8 cellular contexts compared by ENCODE assay signal in the genomic region with DNA sequence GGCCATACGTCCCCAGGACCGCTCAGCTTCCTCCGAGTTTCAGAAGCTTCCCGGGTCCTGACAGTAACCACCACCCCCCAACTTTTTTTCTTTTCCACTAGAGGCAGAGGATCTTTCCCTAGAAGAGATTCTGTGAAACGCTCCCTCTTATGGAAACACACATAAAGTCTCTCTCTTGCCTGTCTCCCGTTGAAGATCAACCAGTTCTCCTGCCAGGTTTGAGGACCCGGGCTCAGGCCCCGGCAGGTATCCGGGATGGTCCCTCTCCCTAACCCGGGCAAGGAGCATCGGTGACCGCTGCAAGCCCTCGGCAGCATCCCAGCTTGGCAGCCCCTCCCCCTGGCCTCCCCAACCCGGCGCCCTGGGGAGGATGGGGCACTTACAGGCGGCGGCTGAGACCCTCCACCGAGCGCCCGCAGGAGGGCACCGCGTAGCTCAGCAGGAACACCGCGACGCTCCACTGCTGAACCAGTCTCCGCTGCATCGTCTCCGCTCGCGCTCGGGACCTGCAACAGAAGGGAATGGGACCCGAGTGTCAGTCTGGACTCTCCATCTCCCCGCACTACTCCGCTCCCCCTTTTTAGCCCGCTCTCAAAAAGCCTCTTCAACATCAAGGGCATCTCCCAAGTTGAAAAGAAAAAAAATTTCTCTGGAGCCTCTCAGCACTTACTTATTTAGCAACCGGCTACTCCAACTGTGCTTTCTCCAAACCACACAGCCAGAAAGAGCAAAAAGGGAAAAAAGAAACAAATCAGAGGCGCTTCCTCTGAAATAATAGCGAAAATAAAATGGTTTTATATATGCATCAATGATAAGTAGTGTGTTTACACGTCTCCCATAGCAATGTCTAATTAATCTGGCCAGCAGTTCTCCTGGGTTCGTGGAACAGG. TPM values are rescaled to one million over a fixed set of nuclear protein-coding genes. Genes with fewer than 3 reads are reported as not detected.
DNase-seq lines count a peak whose midpoint lies in the region; ATAC-seq, FAIRE-seq and TF ChIP-seq lines count a peak whose summit lies in the region.

No MANE protein-coding gene starts in this region.

- H3K9ac ChIP-seq in Karpas-422 (ENCODE audit: low read length), result no peak overlapping the region

- H3K27ac ChIP-seq in Karpas-422 (ENCODE audit: low read length), result no peak overlapping the region

- ATAC-seq in SK-N-SH treated with all-trans-retinoic acid at 6 μM for 48 hours (peak; percentile 62), naive B cell (ENCODE audit: low read depth in 2 of 2) (no peak), HG03565 (IDR thresholded peaks at IDR 0.05; ENCODE audit: unreplicated experiment) (no peak)

- H3K4me3 ChIP-seq in epithelial cell of proximal tubule (ENCODE audit: low read depth, low read length) (peak overlapping the region; percentile 66), Karpas-422 (ENCODE audit: low read length) (no peak overlapping the region)

- no peaks in the 10 kb centered on the region for H3K79me2 ChIP-seq in Karpas-422 (ENCODE audit: low read length)

- H3K9me3 ChIP-seq in Karpas-422 (ENCODE audit: low read length), result no peaks in the 10 kb centered on the region

- no peak for TF ChIP-seq POLR2A in GM12891 (IDR thresholded peaks at IDR 0.05; ENCODE audit: low read depth, low read length)

- peaks cover 0 to 3% (median 0%) of the 10 kb centered on the region in 7 donors for H3K9me3 Mint-ChIP-seq in naive B cell

- peak overlapping the region; percentile 22 to 90 (median 80) for H3K4me3 Mint-ChIP-seq in naive B cell

- no peaks in the 10 kb centered on the region for H3K27me3 ChIP-seq in Karpas-422 (ENCODE audit: low read length)

- no peak for FAIRE-seq in GM12891 (lab: Jason Lieb, UNC)

- no peaks in the 10 kb centered on the region for H3K4me1 ChIP-seq in Karpas-422 (ENCODE audit: low read length)

- DNase-seq in activated naive CD4-positive, alpha-beta T cell treated with Interleukin-2 at 50 U/mL for 16 hours, result peak; percentile 3
- DNase-seq in activated naive CD4-positive, alpha-beta T cell treated with anti-CD3 and anti-CD28 coated beads, Interleukin-2, amount 50 U/mL, for 16 hours, result no peak
- no peak for DNase-seq in epithelial cell of proximal tubule (ENCODE audit: low read depth)
- no peak for DNase-seq in naive B cell
- DNase-seq in GM12891 (ENCODE audit: insufficient read length, low spot score), result no peak
- no peak for DNase-seq in Karpas-422

- H3K4me1 Mint-ChIP-seq in naive B cell, result peaks cover 11 to 25% (median 23%) of the 10 kb centered on the region in 3 donors

- H3K27me3 Mint-ChIP-seq in naive B cell, result peaks cover 69 to 78% (median 77%) of the 10 kb centered on the region in 3 donors

- H4K20me1 ChIP-seq in Karpas-422 (ENCODE audit: insufficient read depth, low read depth, low read length), result no peaks in the 10 kb centered on the region

- peak overlapping the region in 1 of 6 donors; percentile 26 for H3K27ac Mint-ChIP-seq in naive B cell

- no peak overlapping the region for H2AFZ ChIP-seq in Karpas-422 (ENCODE audit: low read length)

- H3K36me3 ChIP-seq in Karpas-422 (ENCODE audit: insufficient read depth, low read length), result no peaks in the 10 kb centered on the region

- H3K36me3 Mint-ChIP-seq in naive B cell, result peaks cover 0 to 9% of the 10 kb centered on the region in 2 donors

- TF ChIP-seq CTCF in epithelial cell of proximal tubule (conservative IDR thresholded peaks at IDR 0.05; ENCODE audit: low read depth, low read length), result peak; percentile 14

- no peak overlapping the region for H3K4me2 ChIP-seq in Karpas-422 (ENCODE audit: low read depth, low read length, poor library complexity, severe bottlenecking)

- H3K9me2 ChIP-seq in Karpas-422 (replicated peaks; ENCODE audit: insufficient read depth, low read length), result no peaks in the 10 kb centered on the region

TF ChIP-seq in SK-N-SH treated with all-trans-retinoic acid at 6 μM for 48 hours, 23 proteins besides CTCF, POLR2A, EP300 and RAD21:
- TF ChIP-seq, protein P1, sequence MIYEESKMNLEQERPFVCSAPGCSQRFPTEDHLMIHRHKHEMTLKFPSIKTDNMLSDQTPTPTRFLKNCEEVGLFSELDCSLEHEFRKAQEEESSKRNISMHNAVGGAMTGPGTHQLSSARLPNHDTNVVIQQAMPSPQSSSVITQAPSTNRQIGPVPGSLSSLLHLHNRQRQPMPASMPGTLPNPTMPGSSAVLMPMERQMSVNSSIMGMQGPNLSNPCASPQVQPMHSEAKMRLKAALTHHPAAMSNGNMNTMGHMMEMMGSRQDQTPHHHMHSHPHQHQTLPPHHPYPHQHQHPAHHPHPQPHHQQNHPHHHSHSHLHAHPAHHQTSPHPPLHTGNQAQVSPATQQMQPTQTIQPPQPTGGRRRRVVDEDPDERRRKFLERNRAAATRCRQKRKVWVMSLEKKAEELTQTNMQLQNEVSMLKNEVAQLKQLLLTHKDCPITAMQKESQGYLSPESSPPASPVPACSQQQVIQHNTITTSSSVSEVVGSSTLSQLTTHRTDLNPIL (CRISPR knock-in tag; IDR thresholded peaks at IDR 0.05; ENCODE audit: low read depth), result no peak
- TF ChIP-seq ESRRG (CRISPR knock-in tag; IDR thresholded peaks at IDR 0.05) (no peak), CSDC2 (CRISPR knock-in tag; IDR thresholded peaks at IDR 0.05) (no peak), ISL1 (CRISPR knock-in tag; IDR thresholded peaks at IDR 0.05) (no peak), ZNF565 (CRISPR knock-in tag; conservative IDR thresholded peaks at IDR 0.05; ENCODE audit: low read depth) (no peak), ZFP3 (CRISPR knock-in tag; IDR thresholded peaks at IDR 0.05) (no peak), TCF4 (CRISPR knock-in tag; IDR thresholded peaks at IDR 0.05; ENCODE audit: borderline replicate concordance) (no peak)
- TF ChIP-seq, protein P2, sequence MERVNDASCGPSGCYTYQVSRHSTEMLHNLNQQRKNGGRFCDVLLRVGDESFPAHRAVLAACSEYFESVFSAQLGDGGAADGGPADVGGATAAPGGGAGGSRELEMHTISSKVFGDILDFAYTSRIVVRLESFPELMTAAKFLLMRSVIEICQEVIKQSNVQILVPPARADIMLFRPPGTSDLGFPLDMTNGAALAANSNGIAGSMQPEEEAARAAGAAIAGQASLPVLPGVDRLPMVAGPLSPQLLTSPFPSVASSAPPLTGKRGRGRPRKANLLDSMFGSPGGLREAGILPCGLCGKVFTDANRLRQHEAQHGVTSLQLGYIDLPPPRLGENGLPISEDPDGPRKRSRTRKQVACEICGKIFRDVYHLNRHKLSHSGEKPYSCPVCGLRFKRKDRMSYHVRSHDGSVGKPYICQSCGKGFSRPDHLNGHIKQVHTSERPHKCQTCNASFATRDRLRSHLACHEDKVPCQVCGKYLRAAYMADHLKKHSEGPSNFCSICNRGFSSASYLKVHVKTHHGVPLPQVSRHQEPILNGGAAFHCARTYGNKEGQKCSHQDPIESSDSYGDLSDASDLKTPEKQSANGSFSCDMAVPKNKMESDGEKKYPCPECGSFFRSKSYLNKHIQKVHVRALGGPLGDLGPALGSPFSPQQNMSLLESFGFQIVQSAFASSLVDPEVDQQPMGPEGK (CRISPR knock-in tag; IDR thresholded peaks at IDR 0.05; ENCODE audit: borderline replicate concordance), result peak; percentile 55; the same call in 1 of the 2 replicates

TF ChIP-seq in GM12891, 5 proteins besides CTCF, POLR2A, EP300 and RAD21:
- no peak for TF ChIP-seq POLR2AphosphoS5 (IDR thresholded peaks at IDR 0.05; ENCODE audit: low read depth, low read length)
- TF ChIP-seq TAF1 (IDR thresholded peaks at IDR 0.05; ENCODE audit: low read depth, low read length), result no peak
- TF ChIP-seq PAX5 (IDR thresholded peaks at IDR 0.05; ENCODE audit: insufficient read depth, low read length, severe bottlenecking), result no peak
- TF ChIP-seq POU2F2 (IDR thresholded peaks at IDR 0.05; ENCODE audit: low read depth, low read length), result no peak
- TF ChIP-seq SPI1 (IDR thresholded peaks at IDR 0.05; ENCODE audit: low read depth, low read length), result no peak

RNA-seq across cellular contexts. Expression of gene PTHLH, which starts 3.3 kb away (rescaled TPM):
- total RNA-seq in epithelial cell of proximal tubule, result 0.81 and 1.1 TPM in 2 replicates
- polyA plus RNA-seq in naive B cell (ENCODE audit: low read depth in 6 of 6), result not detected
- 0.15 TPM for polyA plus RNA-seq in GM12891 (2012; ENCODE audit: low read depth, missing spikeins)
- not detected in 2 replicates for total RNA-seq in Karpas-422 (2014; rRNA removed; shearing (Covaris generic); ENCODE audit: low replicate concordance)
